Comparison of ENCODE assay signal across 15 cellular contexts in the genomic region with DNA sequence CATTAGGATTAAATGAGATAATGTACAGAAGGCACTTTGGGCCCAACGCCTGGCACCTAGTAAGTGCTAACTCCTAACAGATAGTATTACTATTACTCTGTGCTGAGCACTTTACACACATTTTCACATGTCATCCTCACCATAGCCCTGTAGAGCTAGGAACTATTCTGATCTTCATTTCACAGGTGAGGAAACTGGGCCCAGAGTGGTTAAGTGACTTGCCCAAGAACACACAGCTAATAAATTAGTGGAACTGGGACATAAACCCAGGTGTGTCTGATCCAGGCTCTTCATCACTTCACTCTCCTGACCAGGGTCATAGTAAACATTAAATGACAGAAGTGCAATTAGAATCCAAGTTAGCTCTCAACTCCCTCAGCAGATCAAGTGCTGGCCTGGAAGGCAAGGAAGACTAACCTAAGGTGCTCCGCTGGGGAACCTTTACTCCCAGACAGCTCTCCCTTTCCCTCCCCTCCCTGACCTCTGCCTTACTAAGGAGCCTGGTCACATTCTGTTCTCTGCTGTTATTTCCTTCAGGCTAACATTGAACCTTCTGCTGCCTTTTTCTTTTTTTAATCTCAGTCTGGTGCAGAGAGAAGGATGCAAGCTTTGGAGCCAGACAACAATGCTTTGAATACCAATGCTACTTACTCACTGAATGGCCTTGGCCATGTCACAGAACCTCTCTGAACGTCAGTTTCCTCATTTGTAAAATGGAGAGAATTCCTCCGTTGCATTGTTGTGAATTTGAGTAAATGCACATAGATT. TPM values are rescaled to one million over a fixed set of nuclear protein-coding genes. Genes with fewer than 3 reads are reported as not detected.
A peak's percentile ranks its signal among the peaks of the same experiment; 100 is the strongest.
DNase-seq lines count a peak whose midpoint lies in the region; FAIRE-seq and TF ChIP-seq lines count a peak whose summit lies in the region.
"Had no signal": no experiment of that assay in that cellular context is flagged by ENCODE, and none has a peak within 500 bp of the region (broad histone marks: within the 10 kb centered on the region; RNA-seq: fewer than 3 reads in every experiment).

No MANE protein-coding gene starts in this region.

- H3K4me1 ChIP-seq in astrocyte (ENCODE audit: insufficient read depth, low read length): peaks cover 45% of the 10 kb centered on the region
- H3K4me1 ChIP-seq in skeletal muscle satellite cell (ENCODE audit: control insufficient read depth, insufficient read depth, low read length): peaks cover 60% of the 10 kb centered on the region
- peaks cover 0 to 12% of the 10 kb centered on the region in 2 donors for H3K4me1 ChIP-seq in neuronal stem cell (ENCODE audit: control insufficient read depth in 2 of 2, insufficient read depth in 1 of 2, low read depth in 1 of 2, low read length in 2 of 2)

- H3K4me1 Mint-ChIP-seq in astrocyte (ENCODE audit: low read depth, unreplicated experiment): peaks cover 50% of the 10 kb centered on the region

- FAIRE-seq in astrocyte (lab: Jason Lieb, UNC): peak; percentile 98

- peak overlapping the region; percentile 24 for H3K4me3 Mint-ChIP-seq in astrocyte (ENCODE audit: unreplicated experiment)
- H3K4me3 Mint-ChIP-seq: brain; CD8-positive, alpha-beta memory T cell; naive thymus-derived CD4-positive, alpha-beta T cell had no signal

- peak overlapping the region; percentile 12 for H2AFZ ChIP-seq in astrocyte (ENCODE audit: low read depth, low read length)
- no peak overlapping the region for H2AFZ ChIP-seq in neuronal stem cell (ENCODE audit: low read length)

- peak overlapping the region; percentile 28 for H3K27ac Mint-ChIP-seq in astrocyte (ENCODE audit: unreplicated experiment)
- H3K27ac Mint-ChIP-seq: brain; CD8-positive, alpha-beta memory T cell; naive thymus-derived CD4-positive, alpha-beta T cell had no signal

- H3K4me3 ChIP-seq in astrocyte (ENCODE audit: insufficient read depth, low read depth, low read length) (peak overlapping the region; percentile 24), skeletal muscle satellite cell (ENCODE audit: low read length) (no peak overlapping the region), neuronal stem cell (ENCODE audit: low read length in 2 of 2) (no peak overlapping the region)

- H2AK5ac ChIP-seq in neuronal stem cell (ENCODE audit: low read depth, low read length): no peak overlapping the region

- H3K9me3 ChIP-seq in astrocyte (ENCODE audit: insufficient read depth, low read depth, low read length): no peaks in the 10 kb centered on the region
- no peaks in the 10 kb centered on the region for H3K9me3 ChIP-seq in skeletal muscle satellite cell (replicated peaks; ENCODE audit: low read length)
- H3K9me3 ChIP-seq in neuronal stem cell (replicated peaks in 1 of 2; ENCODE audit: control insufficient read depth in 2 of 2, insufficient read depth in 1 of 2, low read depth in 1 of 2, low read length in 2 of 2): no peaks in the 10 kb centered on the region

- no peak overlapping the region for H3K4ac ChIP-seq in neuronal stem cell (ENCODE audit: low read length)

- H2BK12ac ChIP-seq in neuronal stem cell (ENCODE audit: low read length): no peak overlapping the region

- peak overlapping the region; percentile 35 for H3K27ac ChIP-seq in astrocyte (ENCODE audit: low read depth, low read length)
- H3K27ac ChIP-seq in neuronal stem cell (replicated peaks; ENCODE audit: low read length): no peak overlapping the region
- H3K27ac ChIP-seq: KMS-11 had no signal

- no CpG with 5 or more reads among the region's 4 CpGs for WGBS in neuronal stem cell (ENCODE audit: extremely low coverage in 2 of 2, insufficient read length in 2 of 2, insufficient replicate concordance in 1 of 2), 2 donors

- no peaks in the 10 kb centered on the region for H3K9me3 Mint-ChIP-seq in astrocyte (ENCODE audit: unreplicated experiment)
- H3K9me3 Mint-ChIP-seq: CD8-positive, alpha-beta memory T cell; naive thymus-derived CD4-positive, alpha-beta T cell had no signal

- H4K20me1 ChIP-seq in astrocyte (ENCODE audit: insufficient read depth, low read length): no peaks in the 10 kb centered on the region

- H3K4me2 ChIP-seq in astrocyte (ENCODE audit: low read length) (peak overlapping the region; percentile 71), skeletal muscle satellite cell (ENCODE audit: low read length) (peak overlapping the region; percentile 42), neuronal stem cell (ENCODE audit: insufficient read depth, low read length, poor library complexity, severe bottlenecking) (no peak overlapping the region)
- H3K4me2 ChIP-seq: KMS-11 had no signal

- H3K27me3 Mint-ChIP-seq in astrocyte (ENCODE audit: low read depth, unreplicated experiment): peaks cover 3% of the 10 kb centered on the region

- peak overlapping the region; percentile 23 for H3K9ac ChIP-seq in astrocyte (ENCODE audit: low read length)
- peak overlapping the region; percentile 15 for H3K9ac ChIP-seq in skeletal muscle satellite cell (ENCODE audit: low read depth, low read length)
- no peak overlapping the region for H3K9ac ChIP-seq in neuronal stem cell (ENCODE audit: low read depth, low read length, poor library complexity)
- H3K9ac ChIP-seq: KMS-11 had no signal

- H4K91ac ChIP-seq in neuronal stem cell (ENCODE audit: low read depth, low read length, poor library complexity): no peak overlapping the region

- DNase-seq in GM03348 (ENCODE audit: low spot score) (peak; percentile 70), astrocyte (ENCODE audit: low read depth) (peak; percentile 82), glomerular endothelial cell (ENCODE audit: extremely low read depth, low read depth, low spot score) (peak; percentile 75), NCI-H1694 (lab: John Stamatoyannopoulos, UW) (no peak), neuronal stem cell (ENCODE audit: low spot score) (no peak), GDM1 (lab: John Stamatoyannopoulos, UW) (no peak), SHP77 (lab: John Stamatoyannopoulos, UW) (no peak)
- DNase-seq: CD8-positive, alpha-beta memory T cell; head of caudate nucleus; naive thymus-derived CD4-positive, alpha-beta T cell; NCI-H446 treated with DMSO at 0.1 percent for 48 hours had no signal

- no peaks in the 10 kb centered on the region for H3K79me2 ChIP-seq in astrocyte (ENCODE audit: insufficient read depth, low read length)

- H2BK120ac ChIP-seq in neuronal stem cell (ENCODE audit: low read depth, low read length): no peak overlapping the region

- no peaks in the 10 kb centered on the region for H3K36me3 ChIP-seq in astrocyte (ENCODE audit: insufficient read depth, low read length)
- H3K36me3 ChIP-seq in skeletal muscle satellite cell (ENCODE audit: insufficient read depth, low read length): no peaks in the 10 kb centered on the region
- H3K36me3 ChIP-seq in neuronal stem cell (replicated peaks in 1 of 2; ENCODE audit: control insufficient read depth in 2 of 2, insufficient read depth in 2 of 2, low read length in 2 of 2): no peaks in the 10 kb centered on the region

- no peaks in the 10 kb centered on the region for H3K36me3 Mint-ChIP-seq in astrocyte (ENCODE audit: low read depth, unreplicated experiment)
- H3K36me3 Mint-ChIP-seq: brain; CD8-positive, alpha-beta memory T cell; naive thymus-derived CD4-positive, alpha-beta T cell had no signal

- H4K8ac ChIP-seq in neuronal stem cell (ENCODE audit: low read depth, low read length): no peak overlapping the region

- TF ChIP-seq CTCF in astrocyte (IDR thresholded peaks at IDR 0.05; ENCODE audit: insufficient read depth, low read depth, low read length): no peak

- no peaks in the 10 kb centered on the region for H3K27me3 ChIP-seq in astrocyte (ENCODE audit: insufficient read depth, low read length)
- no peaks in the 10 kb centered on the region for H3K27me3 ChIP-seq in skeletal muscle satellite cell (ENCODE audit: control insufficient read depth, insufficient read depth, low read length)
- H3K27me3 ChIP-seq in neuronal stem cell (ENCODE audit: control insufficient read depth in 3 of 3, insufficient read depth in 3 of 3, low read depth in 1 of 3, low read length in 3 of 3): peaks cover 0 to 51% (median 20%) of the 10 kb centered on the region in 3 experiments

- no peak overlapping the region for H3K23ac ChIP-seq in neuronal stem cell (ENCODE audit: low read depth, low read length, poor library complexity)

- H2BK15ac ChIP-seq in neuronal stem cell (ENCODE audit: low read length): no peak overlapping the region

- no peak overlapping the region for H3K18ac ChIP-seq in neuronal stem cell (ENCODE audit: low read length)

- no peak overlapping the region for H2BK5ac ChIP-seq in neuronal stem cell (ENCODE audit: low read length)

- no peak overlapping the region for H3K14ac ChIP-seq in neuronal stem cell (ENCODE audit: low read length)

- H3K79me1 ChIP-seq in neuronal stem cell (ENCODE audit: low read depth, low read length): no peaks in the 10 kb centered on the region

RNA-seq across cellular contexts. Expression of a gene that starts 4.1 kb away (rescaled TPM):
- total RNA-seq in astrocyte: 1.4 and 1.9 TPM in 2 replicates
- 0.39 and 1.3 TPM in 2 replicates for total RNA-seq in glomerular endothelial cell
- 0.25 and 0.87 TPM in 2 replicates for total RNA-seq in skeletal muscle satellite cell (2012; rRNA removed)
- 0.14 TPM for polyA plus RNA-seq in neuronal stem cell (2013, experiment 1 of 2)
- 0.18 TPM for polyA plus RNA-seq in neuronal stem cell (2013, experiment 2 of 2)
- total RNA-seq: activated CD8-positive, alpha-beta memory T cell treated with anti-CD3 and anti-CD28 coated beads for 36 hours; CD8-positive, alpha-beta memory T cell had no signal
- polyA plus RNA-seq: CD8-positive, alpha-beta memory T cell; naive thymus-derived CD4-positive, alpha-beta T cell had no signal

Comparison
In these comparisons a context has a peak if more than half of its experiments do, and no peak if none do; other contexts are left out.
1. DNase-seq: peak in GM03348 (single experiment), astrocyte (single experiment) and glomerular endothelial cell (single experiment); none in NCI-H1694 (single experiment), neuronal stem cell (single experiment), GDM1 (single experiment) and SHP77 (0 of 2).